In genomic region chr6:11632231-11632630, GRCh38 we compare ENCODE assay signal across 1 cellular context.
TF ChIP-seq lines count a peak whose summit lies in the region.

No MANE protein-coding gene starts in this region.

TF ChIP-seq in HCT116, 20 proteins besides CTCF, POLR2A, EP300 and RAD21 (continued from another document):
- TF ChIP-seq, protein P1, sequence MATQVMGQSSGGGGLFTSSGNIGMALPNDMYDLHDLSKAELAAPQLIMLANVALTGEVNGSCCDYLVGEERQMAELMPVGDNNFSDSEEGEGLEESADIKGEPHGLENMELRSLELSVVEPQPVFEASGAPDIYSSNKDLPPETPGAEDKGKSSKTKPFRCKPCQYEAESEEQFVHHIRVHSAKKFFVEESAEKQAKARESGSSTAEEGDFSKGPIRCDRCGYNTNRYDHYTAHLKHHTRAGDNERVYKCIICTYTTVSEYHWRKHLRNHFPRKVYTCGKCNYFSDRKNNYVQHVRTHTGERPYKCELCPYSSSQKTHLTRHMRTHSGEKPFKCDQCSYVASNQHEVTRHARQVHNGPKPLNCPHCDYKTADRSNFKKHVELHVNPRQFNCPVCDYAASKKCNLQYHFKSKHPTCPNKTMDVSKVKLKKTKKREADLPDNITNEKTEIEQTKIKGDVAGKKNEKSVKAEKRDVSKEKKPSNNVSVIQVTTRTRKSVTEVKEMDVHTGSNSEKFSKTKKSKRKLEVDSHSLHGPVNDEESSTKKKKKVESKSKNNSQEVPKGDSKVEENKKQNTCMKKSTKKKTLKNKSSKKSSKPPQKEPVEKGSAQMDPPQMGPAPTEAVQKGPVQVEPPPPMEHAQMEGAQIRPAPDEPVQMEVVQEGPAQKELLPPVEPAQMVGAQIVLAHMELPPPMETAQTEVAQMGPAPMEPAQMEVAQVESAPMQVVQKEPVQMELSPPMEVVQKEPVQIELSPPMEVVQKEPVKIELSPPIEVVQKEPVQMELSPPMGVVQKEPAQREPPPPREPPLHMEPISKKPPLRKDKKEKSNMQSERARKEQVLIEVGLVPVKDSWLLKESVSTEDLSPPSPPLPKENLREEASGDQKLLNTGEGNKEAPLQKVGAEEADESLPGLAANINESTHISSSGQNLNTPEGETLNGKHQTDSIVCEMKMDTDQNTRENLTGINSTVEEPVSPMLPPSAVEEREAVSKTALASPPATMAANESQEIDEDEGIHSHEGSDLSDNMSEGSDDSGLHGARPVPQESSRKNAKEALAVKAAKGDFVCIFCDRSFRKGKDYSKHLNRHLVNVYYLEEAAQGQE (IDR thresholded peaks at IDR 0.05; ENCODE audit: low read depth) = no peak
- no peak for TF ChIP-seq ZNF274 (IDR thresholded peaks at IDR 0.05; ENCODE audit: low read depth, low read length)
